14 cellular contexts compared by ENCODE assay signal in the genomic region with DNA sequence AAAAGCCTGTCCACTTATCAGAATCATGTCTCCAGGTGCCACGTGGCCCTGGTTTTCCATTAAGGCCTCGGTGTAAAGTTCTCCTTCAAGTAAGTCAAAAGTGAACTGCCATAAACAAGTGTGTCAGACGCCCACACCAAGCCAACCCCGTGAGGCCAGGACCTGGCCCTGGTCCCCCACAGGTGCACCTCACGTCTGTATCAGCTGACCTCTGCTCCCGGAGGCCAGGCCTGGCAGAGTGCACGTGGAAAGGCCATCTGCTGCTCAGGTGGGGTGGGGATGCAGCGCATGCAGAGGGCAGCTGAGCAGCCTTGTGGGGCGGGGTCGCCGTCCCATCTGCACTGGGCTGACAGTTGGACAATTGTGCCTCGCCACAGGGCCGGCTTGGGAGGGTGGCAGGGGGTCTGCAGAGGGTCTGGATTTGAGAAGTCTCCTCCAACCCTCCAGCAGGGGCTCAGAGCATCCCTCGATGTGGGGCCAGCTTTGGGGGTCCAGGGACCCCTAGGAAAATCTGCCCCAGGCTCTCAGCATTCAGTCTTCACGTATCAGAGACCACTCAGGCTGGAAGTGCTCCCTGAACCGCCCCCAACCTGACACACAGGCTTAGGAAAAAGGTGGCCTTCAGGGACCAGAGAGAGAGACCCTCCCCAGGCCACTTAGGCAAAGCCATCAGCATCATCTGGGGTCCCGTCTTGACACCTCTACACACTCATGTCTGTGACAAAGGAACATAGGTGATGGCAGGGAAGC. TPM values are rescaled to one million over a fixed set of nuclear protein-coding genes. Genes with fewer than 3 reads are reported as not detected.
A peak's percentile ranks its signal among the peaks of the same experiment; 100 is the strongest.
DNase-seq lines count a peak whose midpoint lies in the region; ATAC-seq, FAIRE-seq and TF ChIP-seq lines count a peak whose summit lies in the region.
"Had no signal": no experiment of that assay in that cellular context is flagged by ENCODE, and none has a peak within 500 bp of the region (broad histone marks: within the 10 kb centered on the region; RNA-seq: fewer than 3 reads in every experiment).

No MANE protein-coding gene starts in this region.

- ATAC-seq in activated T-cell treated with anti-CD3 and anti-CD28 coated beads, Interleukin-2, amount 50 U/mL, for 4 hours: no peak
- ATAC-seq in K562: no peak
- no peak for ATAC-seq in upper lobe of left lung (ENCODE audit: low FRiP score in 2 of 2)
- ATAC-seq: activated naive CD4-positive, alpha-beta T cell treated with anti-CD3 and anti-CD28 coated beads, Interleukin-2, amount 50 U/mL, for 72 hours had no signal

- H3K9me3 Mint-ChIP-seq in activated T-cell treated with anti-CD3 and anti-CD28 coated beads, Interleukin-2, amount 50 U/mL, for 24 hours: no peaks in the 10 kb centered on the region
- H3K9me3 Mint-ChIP-seq in activated T-cell treated with anti-CD3 and anti-CD28 coated beads, Interleukin-2, amount 50 U/mL, for 4 hours: no peaks in the 10 kb centered on the region
- H3K9me3 Mint-ChIP-seq: activated naive CD4-positive, alpha-beta T cell treated with anti-CD3 and anti-CD28 coated beads, Interleukin-2, amount 50 U/mL, for 72 hours; dendritic cell treated with granulocyte-macrophage colony-stimulating factor and Interleukin-4, amounts not matched to agents 40 ng/mL and 50 ng/mL, for 4 days had no signal

- CTCF ChIA-PET in K562 (lab: Yijun Ruan, JAX; ENCODE audit: low intra/inter-chr PET ratio): no interaction called here

- no peak for TF ChIP-seq POLR2A in K562 (conservative IDR thresholded peaks at IDR 0.05)
- no peak for TF ChIP-seq POLR2A in upper lobe of left lung (IDR thresholded peaks at IDR 0.05)

- H3K4me3 ChIP-seq in K562 (no peak overlapping the region), upper lobe of left lung (no peak overlapping the region)

- H3K27ac Mint-ChIP-seq in activated T-cell treated with anti-CD3 and anti-CD28 coated beads, Interleukin-2, amount 50 U/mL, for 24 hours: peak overlapping the region; percentile 75

- peak overlapping the region in 1 of 2 experiments; percentile 96; a peak in 2 of 4 replicates for H3K9ac ChIP-seq in K562 (ENCODE audit: insufficient read depth in 1 of 2, low read depth in 2 of 2, low read length in 2 of 2)

- no peak overlapping the region for H2AFZ ChIP-seq in K562 (ENCODE audit: low read depth, low read length)

- BruUV-seq in K562 (replicated peaks; lab: Mats Ljungman, UMichigan): no TSS peak

- 85% methylated on average over 17 of the region's 17 CpGs for WGBS in K562 (ENCODE audit: insufficient coverage, low coverage, missing lambda C conversion rate)
- 81 to 88% methylated on average over 5 to 17 of the region's 17 CpGs for WGBS in upper lobe of left lung, 2 donors

- TF ChIP-seq CTCF in K562 (IDR thresholded peaks at IDR 0.05 in 2 of 3, conservative IDR thresholded peaks at IDR 0.05 in 1 of 3; ENCODE audit: insufficient read depth in 2 of 3, low read depth in 1 of 3, low read length in 3 of 3) (no peak), upper lobe of left lung (IDR thresholded peaks at IDR 0.05) (no peak)

- H3K4me1 Mint-ChIP-seq in activated T-cell treated with anti-CD3 and anti-CD28 coated beads, Interleukin-2, amount 50 U/mL, for 24 hours (ENCODE audit: low read depth): peaks cover 39% of the 10 kb centered on the region
- peaks cover 15% of the 10 kb centered on the region for H3K4me1 Mint-ChIP-seq in activated T-cell treated with anti-CD3 and anti-CD28 coated beads, Interleukin-2, amount 50 U/mL, for 4 hours (ENCODE audit: low read depth)

- H3K4me1 ChIP-seq in K562 (replicated peaks in 1 of 2; ENCODE audit: control insufficient read depth in 2 of 2, insufficient read depth in 2 of 2, low read length in 2 of 2): peaks cover 7 to 75% of the 10 kb centered on the region in 2 experiments; a peak in 4 of 5 replicates
- peaks cover 14 to 47% (median 28%) of the 10 kb centered on the region in 4 donors for H3K4me1 ChIP-seq in upper lobe of left lung

- H3K27ac ChIP-seq in K562 (ENCODE audit: extremely low read depth, low read depth, low read length): no peak overlapping the region
- H3K27ac ChIP-seq in upper lobe of left lung: no peak overlapping the region

- H3K4me2 ChIP-seq in K562 (ENCODE audit: insufficient read depth, low read length): no peak overlapping the region

- H3K79me2 ChIP-seq in K562 (ENCODE audit: control insufficient read depth, insufficient read depth, low read length): peaks cover 69% of the 10 kb centered on the region

- H3K9me3 ChIP-seq in K562 (replicated peaks; ENCODE audit: control insufficient read depth, insufficient read depth, low read depth, low read length): no peaks in the 10 kb centered on the region
- no peaks in the 10 kb centered on the region for H3K9me3 ChIP-seq in upper lobe of left lung

- DNase-seq in activated T-cell treated with anti-CD3 and anti-CD28 coated beads, Interleukin-2, amount 50 U/mL, for 24 hours: no peak
- no peak for DNase-seq in activated T-cell treated with anti-CD3 and anti-CD28 coated beads, Interleukin-2, amount 50 U/mL, for 4 hours
- DNase-seq in K562 (ENCODE audit: extremely low read depth in 1 of 4, low spot score in 3 of 4): no peak
- peak; percentile 87 for DNase-seq in mesenteric fat pad (ENCODE audit: low spot score)
- DNase-seq in upper lobe of left lung: peak; percentile 20 to 62
- no peak for DNase-seq in SKM-1 treated with dmso at 0.1 percent for 144 hours (lab: John Stamatoyannopoulos, UW; ENCODE audit: unreplicated experiment)
- DNase-seq in iPS-NIHi7 (ENCODE audit: extremely low spot score): no peak
- DNase-seq in C1 segment of cervical spinal cord (lab: John Stamatoyannopoulos, UW): no peak
- DNase-seq: NCI-H2227 treated with DMSO at 0.1 percent for 48 hours, substantia nigra had no signal

- no peaks in the 10 kb centered on the region for H3K27me3 ChIP-seq in K562 (ENCODE audit: control insufficient read depth in 2 of 2, insufficient read depth in 2 of 2, low read length in 2 of 2)
- no peaks in the 10 kb centered on the region for H3K27me3 ChIP-seq in upper lobe of left lung

- TF ChIP-seq RAD21 in K562 (CRISPR knock-in tag; conservative IDR thresholded peaks at IDR 0.05 in 1 of 2, IDR thresholded peaks at IDR 0.05 in 1 of 2): no peak

- TF ChIP-seq EP300 in K562 (IDR thresholded peaks at IDR 0.05; ENCODE audit: low read length) (no peak), upper lobe of left lung (IDR thresholded peaks at IDR 0.05) (no peak)

- H4K20me1 ChIP-seq in K562 (replicated peaks; ENCODE audit: control insufficient read depth, insufficient read depth, low read length): no peaks in the 10 kb centered on the region; the same call in 1 of the 2 replicates

- peak overlapping the region; percentile 86 for H3K4me3 Mint-ChIP-seq in activated T-cell treated with anti-CD3 and anti-CD28 coated beads, Interleukin-2, amount 50 U/mL, for 24 hours
- no peak overlapping the region for H3K4me3 Mint-ChIP-seq in activated T-cell treated with anti-CD3 and anti-CD28 coated beads, Interleukin-2, amount 50 U/mL, for 4 hours
- H3K4me3 Mint-ChIP-seq: dendritic cell treated with granulocyte-macrophage colony-stimulating factor and Interleukin-4, amounts not matched to agents 40 ng/mL and 50 ng/mL, for 4 days had no signal

- H3K36me3 ChIP-seq in K562 (ENCODE audit: control insufficient read depth, insufficient read depth, low read length) (peaks cover 65% of the 10 kb centered on the region; the same call in 2 of the 3 replicates), upper lobe of left lung (no peaks in the 10 kb centered on the region)

- FAIRE-seq in K562 (lab: Jason Lieb, UNC): no peak
- FAIRE-seq: RCC 7860, TTC549 had no signal

- no peaks in the 10 kb centered on the region for H3K27me3 Mint-ChIP-seq in activated T-cell treated with anti-CD3 and anti-CD28 coated beads, Interleukin-2, amount 50 U/mL, for 24 hours
- H3K27me3 Mint-ChIP-seq in activated T-cell treated with anti-CD3 and anti-CD28 coated beads, Interleukin-2, amount 50 U/mL, for 4 hours (ENCODE audit: low read depth): no peaks in the 10 kb centered on the region

- POLR2A ChIA-PET in K562 (lab: Yijun Ruan, JAX): interaction anchor here (1.0 kb wide), 1 partner anchor 55 kb away, joined by 3 read pairs; no protein-coding TSS in a partner anchor

- intact Hi-C loops in K562 (cut with micrococcal nuclease): no loop called here

- peaks cover 63% of the 10 kb centered on the region for H3K36me3 Mint-ChIP-seq in activated T-cell treated with anti-CD3 and anti-CD28 coated beads, Interleukin-2, amount 50 U/mL, for 24 hours (ENCODE audit: low read depth)
- H3K36me3 Mint-ChIP-seq in activated T-cell treated with anti-CD3 and anti-CD28 coated beads, Interleukin-2, amount 50 U/mL, for 4 hours (ENCODE audit: insufficient read depth): peaks cover 2% of the 10 kb centered on the region
- H3K36me3 Mint-ChIP-seq: activated naive CD4-positive, alpha-beta T cell treated with anti-CD3 and anti-CD28 coated beads, Interleukin-2, amount 50 U/mL, for 72 hours had no signal

- in situ Hi-C loops in K562 (cut with MboI): no loop called here

- no peaks in the 10 kb centered on the region for H3K9me1 ChIP-seq in K562 (ENCODE audit: control insufficient read depth, insufficient read depth, low read length)

TF ChIP-seq in K562, 482 proteins besides CTCF, POLR2A, EP300 and RAD21 (continues in another document):
- peak; percentile 42 for TF ChIP-seq ZBTB7A (IDR thresholded peaks at IDR 0.05; ENCODE audit: borderline replicate concordance, control insufficient read depth, low read depth, low read length)

RNA-seq across cellular contexts. Expression of a gene that starts 3.0 kb away (rescaled TPM):
- 10 to 100 TPM; 69.0 to 94.9 (median 77.7) TPM for total RNA-seq in activated T-cell treated with anti-CD3 and anti-CD28 coated beads, Interleukin-2, amount 50 U/mL, for 4 hours
- 43.8 and 108 TPM in 2 replicates for total RNA-seq in K562 (2011; cell fraction: chromatin; rRNA removed; ENCODE audit: low replicate concordance)
- 90.5 and 93.4 TPM in 2 replicates for total RNA-seq in K562 (2011; cell fraction: nucleolus; rRNA removed)
- 52.4 and 63.7 TPM in 2 replicates for total RNA-seq in K562 (2011; cell fraction: nucleoplasm; rRNA removed)
- total RNA-seq in K562 (2014; rRNA removed) (34.7 and 41.3 TPM in 2 replicates), K562 (2014; rRNA removed; fragmentation: Illumina TruSeq; extraction: Trizol) (8.0 and 8.7 TPM in 2 replicates), K562 (2015; rRNA removed; fragmentation: Illumina TruSeq; extraction: Trizol) (18.8 and 21.4 TPM in 2 replicates), K562 (2021) (88.7 and 91.3 TPM in 2 replicates), mesenteric fat pad (21.7 TPM), upper lobe of left lung (10 to 100 TPM; 36.4 to 75.6 (median 49.9) TPM)
- polyA plus RNA-seq in K562 (2011; rRNA removed) (11.5 and 24.6 TPM in 2 replicates), K562 (2014; fragmentation: Illumina TruSeq; extraction: Trizol) (12.0 and 24.5 TPM in 2 replicates), K562 (2014; fragmentation: Nextera tagmentation; extraction: Ambion mirVana) (1 to 10 TPM in 1 of 2 experiments, under 1 TPM in 1; 0.65 to 2.3 TPM), K562 (2014; rRNA removed) (36.6 and 50.8 TPM in 2 replicates)
- polyA plus RNA-seq in K562 (2011; cell fraction: cytosol; rRNA removed): 20.4 and 78.6 TPM in 2 replicates
- polyA plus RNA-seq in K562 (2011; cell fraction: nucleus; rRNA removed): 49.9 and 126 TPM in 2 replicates
- polyA plus RNA-seq in K562 (2012): 20.5 and 34.6 TPM in 2 replicates
- polyA minus RNA-seq in K562 (2011; rRNA and poly(A)+ RNA removed): 11.9 and 16.0 TPM in 2 replicates
- polyA minus RNA-seq in K562 (2011; cell fraction: cytosol; rRNA and poly(A)+ RNA removed): 41.4 and 45.6 TPM in 2 replicates
- 23.3 TPM in 2 replicates for polyA minus RNA-seq in K562 (2011; cell fraction: nucleus; rRNA and poly(A)+ RNA removed)

Comparison
In these comparisons a context has a peak if more than half of its experiments do, and no peak if none do; other contexts are left out.
1. DNase-seq: peak in mesenteric fat pad (single experiment) and upper lobe of left lung (2 of 2); none in activated T-cell treated with anti-CD3 and anti-CD28 coated beads, Interleukin-2, amount 50 U/mL, for 24 hours (single experiment), activated T-cell treated with anti-CD3 and anti-CD28 coated beads, Interleukin-2, amount 50 U/mL, for 4 hours (single experiment), K562 (0 of 4), SKM-1 treated with dmso at 0.1 percent for 144 hours (single experiment), iPS-NIHi7 (single experiment) and C1 segment of cervical spinal cord (0 of 14).